Comparison of ENCODE assay signal across 1 cellular context in the genomic region with DNA sequence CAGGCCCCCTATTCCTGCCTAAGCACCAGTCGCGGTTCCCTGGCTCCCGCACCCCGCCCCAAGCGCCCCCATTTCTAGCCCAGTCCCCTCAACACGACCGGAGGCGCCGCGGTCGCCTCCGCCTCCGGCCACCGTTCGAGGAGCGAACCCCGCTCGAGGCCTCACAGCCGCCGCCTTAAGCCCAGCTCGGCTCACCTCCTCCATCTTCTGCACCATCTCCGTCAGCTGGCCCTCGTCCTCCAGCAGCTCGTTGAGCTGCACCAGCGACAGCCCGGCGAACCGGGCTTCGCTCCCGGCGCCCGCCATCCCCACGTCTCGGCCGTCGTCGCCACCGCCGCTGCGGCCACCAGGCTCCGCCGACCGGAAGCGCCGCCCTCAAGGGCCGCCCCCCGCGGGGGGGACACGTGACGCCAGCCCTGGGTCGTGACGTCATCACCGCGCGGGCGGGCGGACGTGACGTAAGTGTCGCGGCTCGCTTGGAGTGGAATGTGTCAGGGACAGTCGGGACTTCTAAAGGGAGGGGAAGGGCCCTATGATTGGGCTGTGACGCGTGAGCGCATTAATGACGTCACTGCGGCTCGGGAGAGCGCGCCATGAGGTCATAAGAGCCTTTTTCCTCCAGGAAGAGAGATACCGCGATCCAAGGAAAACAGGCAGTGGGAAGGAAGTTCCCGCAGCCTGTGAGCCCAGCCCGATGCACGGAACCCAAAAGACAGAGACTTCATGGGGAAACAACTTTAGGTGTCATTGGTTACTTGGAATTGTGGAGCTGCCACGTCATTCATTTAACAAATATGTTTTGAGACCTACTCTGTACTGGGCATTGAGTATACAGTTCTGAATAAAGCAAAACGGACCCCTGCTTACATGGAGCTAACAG.
TF ChIP-seq lines count a peak whose summit lies in the region.

A gene with protein sequence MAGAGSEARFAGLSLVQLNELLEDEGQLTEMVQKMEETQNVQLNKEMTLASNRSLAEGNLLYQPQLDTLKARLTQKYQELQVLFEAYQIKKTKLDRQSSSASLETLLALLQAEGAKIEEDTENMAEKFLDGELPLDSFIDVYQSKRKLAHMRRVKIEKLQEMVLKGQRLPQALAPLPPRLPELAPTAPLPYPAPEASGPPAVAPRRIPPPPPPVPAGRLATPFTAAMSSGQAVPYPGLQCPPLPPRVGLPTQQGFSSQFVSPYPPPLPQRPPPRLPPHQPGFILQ (minus strand): TSS at position 368 of the 880 bp plus-strand sequence. CDS start 62 bp downstream, at position 306.

TF ChIP-seq in HEK293, 187 proteins besides CTCF, POLR2A, EP300 and RAD21 (continued from another document and continues in another):
- TF ChIP-seq, protein P1, sequence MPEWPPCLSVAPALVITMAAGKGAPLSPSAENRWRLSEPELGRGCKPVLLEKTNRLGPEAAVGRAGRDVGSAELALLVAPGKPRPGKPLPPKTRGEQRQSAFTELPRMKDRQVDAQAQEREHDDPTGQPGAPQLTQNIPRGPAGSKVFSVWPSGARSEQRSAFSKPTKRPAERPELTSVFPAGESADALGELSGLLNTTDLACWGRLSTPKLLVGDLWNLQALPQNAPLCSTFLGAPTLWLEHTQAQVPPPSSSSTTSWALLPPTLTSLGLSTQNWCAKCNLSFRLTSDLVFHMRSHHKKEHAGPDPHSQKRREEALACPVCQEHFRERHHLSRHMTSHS (tag by site-specific recombination; IDR thresholded peaks at IDR 0.05), result no peak
- TF ChIP-seq, protein P2, sequence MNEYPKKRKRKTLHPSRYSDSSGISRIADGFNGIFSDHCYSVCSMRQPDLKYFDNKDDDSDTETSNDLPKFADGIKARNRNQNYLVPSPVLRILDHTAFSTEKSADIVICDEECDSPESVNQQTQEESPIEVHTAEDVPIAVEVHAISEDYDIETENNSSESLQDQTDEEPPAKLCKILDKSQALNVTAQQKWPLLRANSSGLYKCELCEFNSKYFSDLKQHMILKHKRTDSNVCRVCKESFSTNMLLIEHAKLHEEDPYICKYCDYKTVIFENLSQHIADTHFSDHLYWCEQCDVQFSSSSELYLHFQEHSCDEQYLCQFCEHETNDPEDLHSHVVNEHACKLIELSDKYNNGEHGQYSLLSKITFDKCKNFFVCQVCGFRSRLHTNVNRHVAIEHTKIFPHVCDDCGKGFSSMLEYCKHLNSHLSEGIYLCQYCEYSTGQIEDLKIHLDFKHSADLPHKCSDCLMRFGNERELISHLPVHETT (tag by site-specific recombination; IDR thresholded peaks at IDR 0.05), result peak; percentile 85
- TF ChIP-seq ZNF777 (tag by site-specific recombination; IDR thresholded peaks at IDR 0.05; ENCODE audit: borderline replicate concordance) (no peak; the same call in 1 of the 2 replicates), ZXDB (tag by site-specific recombination; IDR thresholded peaks at IDR 0.05) (peak; percentile 84), YY2 (tag by site-specific recombination; IDR thresholded peaks at IDR 0.05) (peak; percentile 82), GFI1B (tag by site-specific recombination; IDR thresholded peaks at IDR 0.05) (no peak), ZNF335 (tag by site-specific recombination; conservative IDR thresholded peaks at IDR 0.05) (peak; percentile 97), ZNF184 (tag by site-specific recombination; IDR thresholded peaks at IDR 0.05) (0 out of 2 replicates have a peak, but pooled peaks have one; percentile 29), ZNF473 (tag by site-specific recombination; IDR thresholded peaks at IDR 0.05) (no peak), BCL11B (tag by site-specific recombination; IDR thresholded peaks at IDR 0.05; ENCODE audit: low read depth) (no peak; the same call in 1 of the 2 replicates), SP7 (tag by site-specific recombination; IDR thresholded peaks at IDR 0.05) (peak; percentile 86), ZNF114 (tag by site-specific recombination; IDR thresholded peaks at IDR 0.05) (no peak), ZNF561 (tag by site-specific recombination; IDR thresholded peaks at IDR 0.05; ENCODE audit: borderline replicate concordance) (peak; percentile 90), ZNF664 (tag by site-specific recombination; IDR thresholded peaks at IDR 0.05) (no peak), HOXC10 (CRISPR knock-in tag; IDR thresholded peaks at IDR 0.05) (0 out of 2 replicates have a peak, but pooled peaks have one; percentile 54), ZNF112 (tag by site-specific recombination; IDR thresholded peaks at IDR 0.05) (no peak), ZNF544 (tag by site-specific recombination; IDR thresholded peaks at IDR 0.05) (no peak), ZBTB48 (tag by site-specific recombination; IDR thresholded peaks at IDR 0.05) (peak; percentile 70; the same call in 1 of the 2 replicates), ZNF274 (IDR thresholded peaks at IDR 0.05; ENCODE audit: low read length) (no peak), ZNF274 (tag by site-specific recombination; IDR thresholded peaks at IDR 0.05; ENCODE audit: borderline replicate concordance) (no peak), ZNF169 (tag by site-specific recombination; IDR thresholded peaks at IDR 0.05) (no peak), ZNF19 (tag by site-specific recombination; IDR thresholded peaks at IDR 0.05; ENCODE audit: low read depth) (no peak), OSR2 (tag by site-specific recombination; IDR thresholded peaks at IDR 0.05) (peak; percentile 30; the same call in 1 of the 2 replicates), EGR2 (tag by site-specific recombination; IDR thresholded peaks at IDR 0.05; ENCODE audit: low read depth) (peak; percentile 76), ZBTB20 (tag by site-specific recombination; IDR thresholded peaks at IDR 0.05) (peak; percentile 23; the same call in 1 of the 2 replicates)
- TF ChIP-seq, protein P3, sequence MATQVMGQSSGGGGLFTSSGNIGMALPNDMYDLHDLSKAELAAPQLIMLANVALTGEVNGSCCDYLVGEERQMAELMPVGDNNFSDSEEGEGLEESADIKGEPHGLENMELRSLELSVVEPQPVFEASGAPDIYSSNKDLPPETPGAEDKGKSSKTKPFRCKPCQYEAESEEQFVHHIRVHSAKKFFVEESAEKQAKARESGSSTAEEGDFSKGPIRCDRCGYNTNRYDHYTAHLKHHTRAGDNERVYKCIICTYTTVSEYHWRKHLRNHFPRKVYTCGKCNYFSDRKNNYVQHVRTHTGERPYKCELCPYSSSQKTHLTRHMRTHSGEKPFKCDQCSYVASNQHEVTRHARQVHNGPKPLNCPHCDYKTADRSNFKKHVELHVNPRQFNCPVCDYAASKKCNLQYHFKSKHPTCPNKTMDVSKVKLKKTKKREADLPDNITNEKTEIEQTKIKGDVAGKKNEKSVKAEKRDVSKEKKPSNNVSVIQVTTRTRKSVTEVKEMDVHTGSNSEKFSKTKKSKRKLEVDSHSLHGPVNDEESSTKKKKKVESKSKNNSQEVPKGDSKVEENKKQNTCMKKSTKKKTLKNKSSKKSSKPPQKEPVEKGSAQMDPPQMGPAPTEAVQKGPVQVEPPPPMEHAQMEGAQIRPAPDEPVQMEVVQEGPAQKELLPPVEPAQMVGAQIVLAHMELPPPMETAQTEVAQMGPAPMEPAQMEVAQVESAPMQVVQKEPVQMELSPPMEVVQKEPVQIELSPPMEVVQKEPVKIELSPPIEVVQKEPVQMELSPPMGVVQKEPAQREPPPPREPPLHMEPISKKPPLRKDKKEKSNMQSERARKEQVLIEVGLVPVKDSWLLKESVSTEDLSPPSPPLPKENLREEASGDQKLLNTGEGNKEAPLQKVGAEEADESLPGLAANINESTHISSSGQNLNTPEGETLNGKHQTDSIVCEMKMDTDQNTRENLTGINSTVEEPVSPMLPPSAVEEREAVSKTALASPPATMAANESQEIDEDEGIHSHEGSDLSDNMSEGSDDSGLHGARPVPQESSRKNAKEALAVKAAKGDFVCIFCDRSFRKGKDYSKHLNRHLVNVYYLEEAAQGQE (tag by site-specific recombination; IDR thresholded peaks at IDR 0.05), result no peak; the same call in 1 of the 2 replicates
- TF ChIP-seq, protein P4, sequence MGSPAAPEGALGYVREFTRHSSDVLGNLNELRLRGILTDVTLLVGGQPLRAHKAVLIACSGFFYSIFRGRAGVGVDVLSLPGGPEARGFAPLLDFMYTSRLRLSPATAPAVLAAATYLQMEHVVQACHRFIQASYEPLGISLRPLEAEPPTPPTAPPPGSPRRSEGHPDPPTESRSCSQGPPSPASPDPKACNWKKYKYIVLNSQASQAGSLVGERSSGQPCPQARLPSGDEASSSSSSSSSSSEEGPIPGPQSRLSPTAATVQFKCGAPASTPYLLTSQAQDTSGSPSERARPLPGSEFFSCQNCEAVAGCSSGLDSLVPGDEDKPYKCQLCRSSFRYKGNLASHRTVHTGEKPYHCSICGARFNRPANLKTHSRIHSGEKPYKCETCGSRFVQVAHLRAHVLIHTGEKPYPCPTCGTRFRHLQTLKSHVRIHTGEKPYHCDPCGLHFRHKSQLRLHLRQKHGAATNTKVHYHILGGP (tag by site-specific recombination; IDR thresholded peaks at IDR 0.05), result no peak
- TF ChIP-seq, protein P5, sequence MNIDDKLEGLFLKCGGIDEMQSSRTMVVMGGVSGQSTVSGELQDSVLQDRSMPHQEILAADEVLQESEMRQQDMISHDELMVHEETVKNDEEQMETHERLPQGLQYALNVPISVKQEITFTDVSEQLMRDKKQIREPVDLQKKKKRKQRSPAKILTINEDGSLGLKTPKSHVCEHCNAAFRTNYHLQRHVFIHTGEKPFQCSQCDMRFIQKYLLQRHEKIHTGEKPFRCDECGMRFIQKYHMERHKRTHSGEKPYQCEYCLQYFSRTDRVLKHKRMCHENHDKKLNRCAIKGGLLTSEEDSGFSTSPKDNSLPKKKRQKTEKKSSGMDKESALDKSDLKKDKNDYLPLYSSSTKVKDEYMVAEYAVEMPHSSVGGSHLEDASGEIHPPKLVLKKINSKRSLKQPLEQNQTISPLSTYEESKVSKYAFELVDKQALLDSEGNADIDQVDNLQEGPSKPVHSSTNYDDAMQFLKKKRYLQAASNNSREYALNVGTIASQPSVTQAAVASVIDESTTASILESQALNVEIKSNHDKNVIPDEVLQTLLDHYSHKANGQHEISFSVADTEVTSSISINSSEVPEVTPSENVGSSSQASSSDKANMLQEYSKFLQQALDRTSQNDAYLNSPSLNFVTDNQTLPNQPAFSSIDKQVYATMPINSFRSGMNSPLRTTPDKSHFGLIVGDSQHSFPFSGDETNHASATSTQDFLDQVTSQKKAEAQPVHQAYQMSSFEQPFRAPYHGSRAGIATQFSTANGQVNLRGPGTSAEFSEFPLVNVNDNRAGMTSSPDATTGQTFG (tag by site-specific recombination; IDR thresholded peaks at IDR 0.05; ENCODE audit: borderline replicate concordance), result no peak
- TF ChIP-seq, protein P6, sequence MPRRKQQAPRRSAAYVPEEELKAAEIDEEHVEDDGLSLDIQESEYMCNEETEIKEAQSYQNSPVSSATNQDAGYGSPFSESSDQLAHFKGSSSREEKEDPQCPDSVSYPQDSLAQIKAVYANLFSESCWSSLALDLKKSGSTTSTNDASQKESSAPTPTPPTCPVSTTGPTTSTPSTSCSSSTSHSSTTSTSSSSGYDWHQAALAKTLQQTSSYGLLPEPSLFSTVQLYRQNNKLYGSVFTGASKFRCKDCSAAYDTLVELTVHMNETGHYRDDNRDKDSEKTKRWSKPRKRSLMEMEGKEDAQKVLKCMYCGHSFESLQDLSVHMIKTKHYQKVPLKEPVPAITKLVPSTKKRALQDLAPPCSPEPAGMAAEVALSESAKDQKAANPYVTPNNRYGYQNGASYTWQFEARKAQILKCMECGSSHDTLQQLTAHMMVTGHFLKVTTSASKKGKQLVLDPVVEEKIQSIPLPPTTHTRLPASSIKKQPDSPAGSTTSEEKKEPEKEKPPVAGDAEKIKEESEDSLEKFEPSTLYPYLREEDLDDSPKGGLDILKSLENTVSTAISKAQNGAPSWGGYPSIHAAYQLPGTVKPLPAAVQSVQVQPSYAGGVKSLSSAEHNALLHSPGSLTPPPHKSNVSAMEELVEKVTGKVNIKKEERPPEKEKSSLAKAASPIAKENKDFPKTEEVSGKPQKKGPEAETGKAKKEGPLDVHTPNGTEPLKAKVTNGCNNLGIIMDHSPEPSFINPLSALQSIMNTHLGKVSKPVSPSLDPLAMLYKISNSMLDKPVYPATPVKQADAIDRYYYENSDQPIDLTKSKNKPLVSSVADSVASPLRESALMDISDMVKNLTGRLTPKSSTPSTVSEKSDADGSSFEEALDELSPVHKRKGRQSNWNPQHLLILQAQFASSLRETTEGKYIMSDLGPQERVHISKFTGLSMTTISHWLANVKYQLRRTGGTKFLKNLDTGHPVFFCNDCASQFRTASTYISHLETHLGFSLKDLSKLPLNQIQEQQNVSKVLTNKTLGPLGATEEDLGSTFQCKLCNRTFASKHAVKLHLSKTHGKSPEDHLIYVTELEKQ (tag by site-specific recombination; IDR thresholded peaks at IDR 0.05; ENCODE audit: borderline replicate concordance), result peak; percentile 70; the same call in 1 of the 2 replicates
- TF ChIP-seq, protein P7, sequence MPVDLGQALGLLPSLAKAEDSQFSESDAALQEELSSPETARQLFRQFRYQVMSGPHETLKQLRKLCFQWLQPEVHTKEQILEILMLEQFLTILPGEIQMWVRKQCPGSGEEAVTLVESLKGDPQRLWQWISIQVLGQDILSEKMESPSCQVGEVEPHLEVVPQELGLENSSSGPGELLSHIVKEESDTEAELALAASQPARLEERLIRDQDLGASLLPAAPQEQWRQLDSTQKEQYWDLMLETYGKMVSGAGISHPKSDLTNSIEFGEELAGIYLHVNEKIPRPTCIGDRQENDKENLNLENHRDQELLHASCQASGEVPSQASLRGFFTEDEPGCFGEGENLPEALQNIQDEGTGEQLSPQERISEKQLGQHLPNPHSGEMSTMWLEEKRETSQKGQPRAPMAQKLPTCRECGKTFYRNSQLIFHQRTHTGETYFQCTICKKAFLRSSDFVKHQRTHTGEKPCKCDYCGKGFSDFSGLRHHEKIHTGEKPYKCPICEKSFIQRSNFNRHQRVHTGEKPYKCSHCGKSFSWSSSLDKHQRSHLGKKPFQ (tag by site-specific recombination; IDR thresholded peaks at IDR 0.05), result no peak
- TF ChIP-seq, protein P8, sequence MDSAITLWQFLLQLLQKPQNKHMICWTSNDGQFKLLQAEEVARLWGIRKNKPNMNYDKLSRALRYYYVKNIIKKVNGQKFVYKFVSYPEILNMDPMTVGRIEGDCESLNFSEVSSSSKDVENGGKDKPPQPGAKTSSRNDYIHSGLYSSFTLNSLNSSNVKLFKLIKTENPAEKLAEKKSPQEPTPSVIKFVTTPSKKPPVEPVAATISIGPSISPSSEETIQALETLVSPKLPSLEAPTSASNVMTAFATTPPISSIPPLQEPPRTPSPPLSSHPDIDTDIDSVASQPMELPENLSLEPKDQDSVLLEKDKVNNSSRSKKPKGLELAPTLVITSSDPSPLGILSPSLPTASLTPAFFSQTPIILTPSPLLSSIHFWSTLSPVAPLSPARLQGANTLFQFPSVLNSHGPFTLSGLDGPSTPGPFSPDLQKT (IDR thresholded peaks at IDR 0.05; ENCODE audit: borderline replicate concordance, low read depth, low read length), result peak; percentile 55; the same call in 1 of the 2 replicates
